ENCODE assay signal across 16 cellular contexts in genomic region chr7:38438938-38439337, GRCh38.
A peak's percentile ranks its signal among the peaks of the same experiment; 100 is the strongest.
DNase-seq lines count a peak whose midpoint lies in the region; ATAC-seq, FAIRE-seq and TF ChIP-seq lines count a peak whose summit lies in the region.
"Had no signal": no experiment of that assay in that cellular context is flagged by ENCODE, and none has a peak within 500 bp of the region (broad histone marks: within the 10 kb centered on the region; RNA-seq: fewer than 3 reads in every experiment).

No MANE protein-coding gene starts in this region.

- H3K9me3 Mint-ChIP-seq in activated naive CD4-positive, alpha-beta T cell treated with anti-CD3 and anti-CD28 coated beads, Interleukin-2, amount 50 U/mL, for 24 hours: no peaks in the 10 kb centered on the region
- H3K9me3 Mint-ChIP-seq in activated naive CD8-positive, alpha-beta T cell treated with anti-CD3 and anti-CD28 coated beads, Interleukin-2, amount 50 U/mL, for 24 hours: no peaks in the 10 kb centered on the region
- no peaks in the 10 kb centered on the region for H3K9me3 Mint-ChIP-seq in stimulated activated effector memory CD8-positive, alpha-beta T cell treated with anti-CD3 and anti-CD28 coated beads, Interleukin-12 subunit alpha, Interleukin-12 subunit beta, amount 100 ng/mL, for 72 hours
- H3K9me3 Mint-ChIP-seq: H9 had no signal

- no peak for FAIRE-seq in GM12892 (lab: Jason Lieb, UNC)

- H3K4me3 Mint-ChIP-seq in activated naive CD4-positive, alpha-beta T cell treated with anti-CD3 and anti-CD28 coated beads, Interleukin-2, amount 50 U/mL, for 24 hours: no peak overlapping the region
- H3K4me3 Mint-ChIP-seq in activated naive CD8-positive, alpha-beta T cell treated with anti-CD3 and anti-CD28 coated beads, Interleukin-2, amount 50 U/mL, for 24 hours: no peak overlapping the region
- H3K4me3 Mint-ChIP-seq in stimulated activated effector memory CD8-positive, alpha-beta T cell treated with anti-CD3 and anti-CD28 coated beads, Interleukin-12 subunit alpha, Interleukin-12 subunit beta, amount 100 ng/mL, for 72 hours: no peak overlapping the region
- H3K4me3 Mint-ChIP-seq: CD14-positive monocyte, H9 had no signal

- peak overlapping the region; percentile 59 for H3K27ac Mint-ChIP-seq in activated naive CD4-positive, alpha-beta T cell treated with anti-CD3 and anti-CD28 coated beads, Interleukin-2, amount 50 U/mL, for 24 hours
- H3K27ac Mint-ChIP-seq in activated naive CD8-positive, alpha-beta T cell treated with anti-CD3 and anti-CD28 coated beads, Interleukin-2, amount 50 U/mL, for 24 hours: peak overlapping the region; percentile 18
- no peak overlapping the region for H3K27ac Mint-ChIP-seq in stimulated activated effector memory CD8-positive, alpha-beta T cell treated with anti-CD3 and anti-CD28 coated beads, Interleukin-12 subunit alpha, Interleukin-12 subunit beta, amount 100 ng/mL, for 72 hours
- H3K27ac Mint-ChIP-seq: H9 had no signal

- H3K36me3 Mint-ChIP-seq in activated naive CD4-positive, alpha-beta T cell treated with anti-CD3 and anti-CD28 coated beads, Interleukin-2, amount 50 U/mL, for 24 hours: no peaks in the 10 kb centered on the region
- H3K36me3 Mint-ChIP-seq in activated naive CD8-positive, alpha-beta T cell treated with anti-CD3 and anti-CD28 coated beads, Interleukin-2, amount 50 U/mL, for 24 hours (ENCODE audit: low read depth): peaks cover 4% of the 10 kb centered on the region
- H3K36me3 Mint-ChIP-seq in stimulated activated effector memory CD8-positive, alpha-beta T cell treated with anti-CD3 and anti-CD28 coated beads, Interleukin-12 subunit alpha, Interleukin-12 subunit beta, amount 100 ng/mL, for 72 hours: no peaks in the 10 kb centered on the region
- H3K36me3 Mint-ChIP-seq: CD14-positive monocyte had no signal

- no peaks in the 10 kb centered on the region for H3K27me3 Mint-ChIP-seq in activated naive CD4-positive, alpha-beta T cell treated with anti-CD3 and anti-CD28 coated beads, Interleukin-2, amount 50 U/mL, for 24 hours
- H3K27me3 Mint-ChIP-seq in activated naive CD8-positive, alpha-beta T cell treated with anti-CD3 and anti-CD28 coated beads, Interleukin-2, amount 50 U/mL, for 24 hours: no peaks in the 10 kb centered on the region

- DNase-seq in NCI-H82 (lab: John Stamatoyannopoulos, UW) (peak; percentile 6), NCI-H82 treated with DMSO at 0.1 percent for 48 hours (lab: John Stamatoyannopoulos, UW; ENCODE audit: unreplicated experiment) (no peak), GM12892 (ENCODE audit: insufficient read length) (no peak)
- DNase-seq in activated naive CD4-positive, alpha-beta T cell (lab: John Stamatoyannopoulos, UW): no peak
- no peak for DNase-seq in activated naive CD8-positive, alpha-beta T cell treated with anti-CD3 and anti-CD28 coated beads, Interleukin-2, amount 50 U/mL, for 24 hours
- no peak for DNase-seq in stimulated activated effector memory CD8-positive, alpha-beta T cell treated with anti-CD3 and anti-CD28 coated beads, Interleukin-12 subunit alpha, Interleukin-12 subunit beta, amount 100 ng/mL, for 72 hours (ENCODE audit: low spot score in 2 of 2)
- DNase-seq: DMS79 treated with DMSO at 0.1 percent for 48 hours, H9, KG1, NCI-H1105 treated with DMSO at 0.1 percent for 48 hours, NCI-H1694, NCI-H2081 treated with DMSO at 0.1 percent for 48 hours, NCI-H748 treated with DMSO at 0.1 percent for 48 hours had no signal

- H3K4me1 Mint-ChIP-seq in activated naive CD4-positive, alpha-beta T cell treated with anti-CD3 and anti-CD28 coated beads, Interleukin-2, amount 50 U/mL, for 24 hours: peaks cover 15% of the 10 kb centered on the region
- peaks cover 7% of the 10 kb centered on the region for H3K4me1 Mint-ChIP-seq in activated naive CD8-positive, alpha-beta T cell treated with anti-CD3 and anti-CD28 coated beads, Interleukin-2, amount 50 U/mL, for 24 hours
- H3K4me1 Mint-ChIP-seq in stimulated activated effector memory CD8-positive, alpha-beta T cell treated with anti-CD3 and anti-CD28 coated beads, Interleukin-12 subunit alpha, Interleukin-12 subunit beta, amount 100 ng/mL, for 72 hours: peaks cover under 1% of the 10 kb centered on the region
- H3K4me1 Mint-ChIP-seq: CD14-positive monocyte, H9 had no signal

- TF ChIP-seq POLR2A in GM12892 (IDR thresholded peaks at IDR 0.05; ENCODE audit: low read depth, low read length): no peak

- ATAC-seq in activated naive CD8-positive, alpha-beta T cell treated with anti-CD3 and anti-CD28 coated beads, Interleukin-2, amount 50 U/mL, for 24 hours: peak; percentile 79
- ATAC-seq in stimulated activated effector memory CD8-positive, alpha-beta T cell treated with anti-CD3 and anti-CD28 coated beads, Interleukin-12 subunit alpha, Interleukin-12 subunit beta, amount 100 ng/mL, for 72 hours: peak; percentile 71
- ATAC-seq in HG02852 (IDR thresholded peaks at IDR 0.05; ENCODE audit: unreplicated experiment): no peak
